Comparison of ENCODE assay signal across 8 cellular contexts in genomic region chr7:101124376-101125056, GRCh38. TPM values are rescaled to one million over a fixed set of nuclear protein-coding genes. Genes with fewer than 3 reads are reported as not detected.
A peak's percentile ranks its signal among the peaks of the same experiment; 100 is the strongest.
DNase-seq lines count a peak whose midpoint lies in the region; ATAC-seq and TF ChIP-seq lines count a peak whose summit lies in the region.

No MANE protein-coding gene starts in this region.

- H3K27me3 ChIP-seq in transverse colon = peaks cover 6% of the 10 kb centered on the region

- ATAC-seq in activated T-cell treated with anti-CD3 and anti-CD28 coated beads, Interleukin-2, amount 50 U/mL, for 72 hours (replicated peaks in 1 of 2) = no peak

- H3K27ac ChIP-seq in transverse colon = peak overlapping the region; percentile 17 to 64 (median 51)

- in situ Hi-C loops in transverse colon (cut with MboI; ENCODE audit: low pct_ligation_motif_present in 1 of 4, low pct_unique_long_range_greater_than_20kb in 1 of 4, low sequenced_read_pairs in 3 of 4) = loop anchor here in 1 of 4 donors (25.0 kb wide), 1 partner anchor 163 kb away; no protein-coding TSS in a partner anchor

- H3K4me3 Mint-ChIP-seq in activated T-cell treated with anti-CD3 and anti-CD28 coated beads, Interleukin-2, amount 50 U/mL, for 72 hours = no peak overlapping the region

- no peak for TF ChIP-seq EP300 in transverse colon (IDR thresholded peaks at IDR 0.05; ENCODE audit: low read depth)

- no peak overlapping the region for H3K4me3 ChIP-seq in transverse colon

- peak overlapping the region; percentile 45 for H3K27ac Mint-ChIP-seq in activated T-cell treated with anti-CD3 and anti-CD28 coated beads, Interleukin-2, amount 50 U/mL, for 72 hours

- TF ChIP-seq CTCF in transverse colon (IDR thresholded peaks at IDR 0.05) = no peak

- H3K4me1 ChIP-seq in transverse colon = peaks cover 16 to 49% (median 23%) of the 10 kb centered on the region in 4 donors

- peaks cover 37% of the 10 kb centered on the region for H3K4me1 Mint-ChIP-seq in activated T-cell treated with anti-CD3 and anti-CD28 coated beads, Interleukin-2, amount 50 U/mL, for 72 hours (ENCODE audit: low read depth)

- no peaks in the 10 kb centered on the region for H3K9me3 ChIP-seq in transverse colon

- H3K27me3 Mint-ChIP-seq in activated T-cell treated with anti-CD3 and anti-CD28 coated beads, Interleukin-2, amount 50 U/mL, for 72 hours (ENCODE audit: low read depth) = peaks cover 71% of the 10 kb centered on the region

- no peaks in the 10 kb centered on the region for H3K9me3 Mint-ChIP-seq in activated T-cell treated with anti-CD3 and anti-CD28 coated beads, Interleukin-2, amount 50 U/mL, for 72 hours

- no peaks in the 10 kb centered on the region for H3K36me3 ChIP-seq in transverse colon

- peaks cover 0 to 1% of the 10 kb centered on the region in 2 donors for H3K36me3 Mint-ChIP-seq in activated T-cell treated with anti-CD3 and anti-CD28 coated beads, Interleukin-2, amount 50 U/mL, for 72 hours (ENCODE audit: insufficient read depth in 2 of 2)

- no peak for TF ChIP-seq POLR2A in transverse colon (IDR thresholded peaks at IDR 0.05)

- no peak for DNase-seq in activated T-cell treated with anti-CD3 and anti-CD28 coated beads, Interleukin-2, amount 50 U/mL, for 72 hours
- DNase-seq in activated T-cell treated with anti-CD3 and anti-CD28 coated beads for 4 hours = no peak
- peak; percentile 48 for DNase-seq in T1000 (lab: John Stamatoyannopoulos, UW)
- peak; percentile 13 for DNase-seq in globus pallidus (ENCODE audit: low spot score)
- no peak for DNase-seq in transverse colon
- DNase-seq in inferior parietal cortex (ENCODE audit: extremely low spot score) = no peak
- DNase-seq in activated CD8-positive, alpha-beta memory T cell treated with anti-CD3 and anti-CD28 coated beads for 24 hours = no peak
- no peak for DNase-seq in hypothalamus (lab: John Stamatoyannopoulos, UW)

- 33 to 49% methylated on average over 7 of the region's 7 CpGs for WGBS in transverse colon (ENCODE audit: low coverage in 1 of 2), 2 donors

- intact Hi-C loops in transverse colon (cut with DNase I; ENCODE audit: low total_unique reads) = no loop called here

RNA-seq across cellular contexts. Expression of gene SERPINE1, which starts 2.4 kb away (rescaled TPM):
- total RNA-seq in activated T-cell treated with anti-CD3 and anti-CD28 coated beads, Interleukin-2, amount 50 U/mL, for 72 hours = under 1 TPM in 1 of 2 donors, not detected in 1; 0.14 TPM
- total RNA-seq in transverse colon = 10 to 100 TPM in 1 of 4 donors, 1 to 10 TPM in 3; 1.3 to 26.2 (median 5.5) TPM

RNA-seq across cellular contexts. Expression of gene AP1S1, which starts 29.8 kb away (rescaled TPM):
- 10 to 100 TPM; 23.4 to 28.4 TPM for total RNA-seq in activated T-cell treated with anti-CD3 and anti-CD28 coated beads, Interleukin-2, amount 50 U/mL, for 72 hours
- total RNA-seq in transverse colon = 10 to 100 TPM; 18.3 to 87.3 (median 54.0) TPM

RNA-seq across cellular contexts. Expression of gene TRIM56, which starts 39.2 kb away (rescaled TPM):
- 10 to 100 TPM; 44.5 to 50.2 TPM for total RNA-seq in activated T-cell treated with anti-CD3 and anti-CD28 coated beads, Interleukin-2, amount 50 U/mL, for 72 hours
- 10 to 100 TPM; 23.8 to 50.0 (median 35.1) TPM for total RNA-seq in transverse colon

RNA-seq across cellular contexts. Expression of gene VGF, which starts 40.9 kb away (rescaled TPM):
- total RNA-seq in activated T-cell treated with anti-CD3 and anti-CD28 coated beads, Interleukin-2, amount 50 U/mL, for 72 hours = under 1 TPM in 1 of 2 donors, not detected in 1; 0.19 TPM
- total RNA-seq in transverse colon = under 1 TPM in 1 of 4 donors, not detected in 3; 0.95 TPM

RNA-seq across cellular contexts. Expression of gene NAT16, which starts 55.6 kb away (rescaled TPM):
- not detected for total RNA-seq in activated T-cell treated with anti-CD3 and anti-CD28 coated beads, Interleukin-2, amount 50 U/mL, for 72 hours
- not detected for total RNA-seq in transverse colon

Comparison
In these comparisons a context has a peak if more than half of its experiments do, and no peak if none do; other contexts are left out.
1. DNase-seq: peak in T1000 (single experiment) and globus pallidus (single experiment); none in activated T-cell treated with anti-CD3 and anti-CD28 coated beads, Interleukin-2, amount 50 U/mL, for 72 hours (0 of 2), activated T-cell treated with anti-CD3 and anti-CD28 coated beads for 4 hours (single experiment), transverse colon (single experiment), inferior parietal cortex (single experiment), activated CD8-positive, alpha-beta memory T cell treated with anti-CD3 and anti-CD28 coated beads for 24 hours (single experiment) and hypothalamus (0 of 51).